Comparison of ENCODE assay signal across 22 cellular contexts in the genomic region with DNA sequence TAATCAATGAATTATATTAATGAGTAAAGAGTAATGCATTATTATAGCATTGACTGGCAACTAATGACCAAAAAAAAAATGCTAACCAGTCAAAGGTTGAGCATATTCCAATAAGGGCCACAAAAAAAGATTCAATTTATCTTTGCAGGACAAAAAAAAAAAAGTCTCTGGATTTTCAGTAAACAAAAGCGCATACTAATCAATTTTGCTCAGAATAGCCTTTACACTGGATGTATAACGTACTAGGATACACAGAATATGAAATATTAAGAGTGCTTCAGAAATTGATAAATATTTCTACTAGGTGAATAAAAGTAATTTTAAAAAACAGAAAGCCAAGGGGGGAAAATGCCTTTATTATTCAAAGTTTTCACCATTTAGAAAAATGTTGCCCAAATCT.
A peak's percentile ranks its signal among the peaks of the same experiment; 100 is the strongest.
DNase-seq lines count a peak whose midpoint lies in the region; ATAC-seq, FAIRE-seq and TF ChIP-seq lines count a peak whose summit lies in the region.
"Had no signal": no experiment of that assay in that cellular context is flagged by ENCODE, and none has a peak within 500 bp of the region (broad histone marks: within the 10 kb centered on the region; RNA-seq: fewer than 3 reads in every experiment).

No MANE protein-coding gene starts in this region.

- H3K23ac ChIP-seq in IMR-90 (ENCODE audit: low read depth, low read length) = no peak overlapping the region

- H3K4me2 ChIP-seq in A549 (no peak overlapping the region), IMR-90 (ENCODE audit: low read depth, low read length) (no peak overlapping the region)
- H3K4me2 ChIP-seq: BLaER1 treated with 17β-estradiol and CSF1 and Interleukin-3, amounts not matched to agents 10 nM and 100 nM had no signal

- H2BK5ac ChIP-seq in IMR-90 (ENCODE audit: low read depth, low read length, poor library complexity, severe bottlenecking) = no peak overlapping the region

- no peaks in the 10 kb centered on the region for H3K9me1 ChIP-seq in IMR-90 (ENCODE audit: insufficient read depth, low read length)

- no peak for ATAC-seq in A549
- no peak for ATAC-seq in IMR-90 (ENCODE audit: low read depth)
- ATAC-seq in HG02938 (IDR thresholded peaks at IDR 0.05; ENCODE audit: unreplicated experiment) = no peak
- ATAC-seq: CD8-positive, alpha-beta T cell; GM12878 had no signal

- no peaks in the 10 kb centered on the region for H3K9me3 ChIP-seq in A549
- H3K9me3 ChIP-seq in IMR-90 (ENCODE audit: control insufficient read depth, insufficient read depth, low read length) = no peaks in the 10 kb centered on the region
- peaks cover 3% of the 10 kb centered on the region for H3K9me3 ChIP-seq in neuron (ENCODE audit: low read length)
- H3K9me3 ChIP-seq: Caco-2 had no signal

- no TSS peak for BruUV-seq in IMR-90 (replicated peaks; lab: Mats Ljungman, UMichigan)

- no peak overlapping the region for H2AFZ ChIP-seq in IMR-90 (replicated peaks; ENCODE audit: low read length, poor library complexity)
- peak overlapping the region; percentile 24 for H2AFZ ChIP-seq in neuron (ENCODE audit: low read depth, low read length)

- H4K20me1 ChIP-seq in IMR-90 (ENCODE audit: insufficient read depth, low read length) = no peaks in the 10 kb centered on the region
- H4K20me1 ChIP-seq: BLaER1 treated with 17β-estradiol and CSF1 and Interleukin-3, amounts not matched to agents 10 nM and 100 nM had no signal

- TF ChIP-seq POLR2A in A549 (IDR thresholded peaks at IDR 0.05; ENCODE audit: low read length) = no peak
- TF ChIP-seq POLR2A in IMR-90 (IDR thresholded peaks at IDR 0.05; ENCODE audit: low read depth, low read length) = no peak

- H2AK5ac ChIP-seq in IMR-90 (ENCODE audit: low read depth, low read length) = no peak overlapping the region

- no peak overlapping the region for H2BK20ac ChIP-seq in IMR-90 (ENCODE audit: low read depth, low read length)

- no peak overlapping the region for H3K56ac ChIP-seq in IMR-90 (ENCODE audit: extremely low read depth, insufficient read depth, low read length)

- TF ChIP-seq CTCF in A549 (IDR thresholded peaks at IDR 0.05) (no peak), IMR-90 (conservative IDR thresholded peaks at IDR 0.05; ENCODE audit: low read depth, low read length) (no peak)

- H3K4me3 ChIP-seq in A549 (no peak overlapping the region), IMR-90 (ENCODE audit: insufficient read depth, low read depth, low read length) (no peak overlapping the region), neuron (ENCODE audit: low read length) (no peak overlapping the region)
- H3K4me3 ChIP-seq: BLaER1 treated with 17β-estradiol and CSF1 and Interleukin-3, amounts not matched to agents 10 nM and 100 nM; GM12878 had no signal

- CTCF ChIA-PET in A549 (lab: Yijun Ruan, JAX) = no interaction called here
- CTCF ChIA-PET in IMR-90 (lab: Yijun Ruan, JAX) = no interaction called here

- no peak overlapping the region for H4K91ac ChIP-seq in IMR-90 (ENCODE audit: insufficient read depth, low read depth, low read length)

- H3K4me1 ChIP-seq in A549 (no peaks in the 10 kb centered on the region), IMR-90 (ENCODE audit: control insufficient read depth, insufficient read depth, low read length) (no peaks in the 10 kb centered on the region), neuron (ENCODE audit: insufficient read depth, low read length) (peaks cover 28% of the 10 kb centered on the region)
- H3K4me1 ChIP-seq: BLaER1 treated with 17β-estradiol and CSF1 and Interleukin-3, amounts not matched to agents 10 nM and 100 nM had no signal

- dilution Hi-C loops in IMR-90 (cut with HindIII; ENCODE audit: low sequenced_read_pairs, unreplicated experiment) = no loop called here

- 95% methylated on average over 2 of the region's 2 CpGs for WGBS in A549 (ENCODE audit: missing lambda C conversion rate)
- WGBS in IMR-90 (ENCODE audit: extremely low coverage in 2 of 2, insufficient read length in 1 of 2), 2 experiments = no CpG with 5 or more reads among the region's 2 CpGs

- FAIRE-seq in A549 (lab: Jason Lieb, UNC) = no peak
- FAIRE-seq: A204.1, D721Med, GM12878, GM12892, GM18507 had no signal

- H3K27ac ChIP-seq in A549 = no peak overlapping the region
- H3K27ac ChIP-seq in IMR-90 (ENCODE audit: insufficient read depth, low read length) = no peak overlapping the region
- H3K27ac ChIP-seq: BLaER1 treated with 17β-estradiol and CSF1 and Interleukin-3, amounts not matched to agents 10 nM and 100 nM; C4-2B had no signal

- H3K14ac ChIP-seq in IMR-90 (replicated peaks; ENCODE audit: low read depth, low read length) = no peak overlapping the region

- no peak overlapping the region for H3K4ac ChIP-seq in IMR-90 (ENCODE audit: low read depth, low read length)

- H2BK15ac ChIP-seq in IMR-90 (ENCODE audit: low read depth, low read length) = no peak overlapping the region

- no peak overlapping the region for H4K8ac ChIP-seq in IMR-90 (ENCODE audit: low read depth in 2 of 2, low read length in 2 of 2)

- in situ Hi-C loops in IMR-90 (cut with MboI; ENCODE audit: low sequenced_read_pairs) = no loop called here

- peaks cover 16% of the 10 kb centered on the region for H3K36me3 ChIP-seq in IMR-90 (ENCODE audit: control insufficient read depth, insufficient read depth, low read length)
- H3K36me3 ChIP-seq in neuron (ENCODE audit: insufficient read depth, low read length) = peaks cover 7% of the 10 kb centered on the region

- TF ChIP-seq RAD21 in A549 (conservative IDR thresholded peaks at IDR 0.05 in 1 of 2, IDR thresholded peaks at IDR 0.05 in 1 of 2) (no peak), IMR-90 (IDR thresholded peaks at IDR 0.05; ENCODE audit: low read length) (no peak)

- no peak overlapping the region for H2BK120ac ChIP-seq in IMR-90 (ENCODE audit: low read depth, low read length)

- POLR2A ChIA-PET in A549 (lab: Yijun Ruan, JAX) = no interaction called here
- POLR2A ChIA-PET in IMR-90 (lab: Charles Lee; ENCODE audit: unreplicated experiment) = no interaction called here

- H3K79me1 ChIP-seq in IMR-90 (ENCODE audit: low read depth in 1 of 2, low read length in 2 of 2) = peaks cover 0 to 3% of the 10 kb centered on the region in 2 experiments; a peak in 2 of 4 replicates

- H3K27me3 ChIP-seq in IMR-90 (ENCODE audit: control insufficient read depth, insufficient read depth, low read length) (no peaks in the 10 kb centered on the region), neuron (ENCODE audit: insufficient read depth, low read length) (no peaks in the 10 kb centered on the region)
- H3K27me3 ChIP-seq: BLaER1 treated with 17β-estradiol and CSF1 and Interleukin-3, amounts not matched to agents 10 nM and 100 nM had no signal

- intact Hi-C loops in IMR-90 (cut with micrococcal nuclease) = no loop called here

- no peak overlapping the region for H3K9ac ChIP-seq in IMR-90 (ENCODE audit: low read depth, low read length)
- H3K9ac ChIP-seq: BLaER1 treated with 17β-estradiol and CSF1 and Interleukin-3, amounts not matched to agents 10 nM and 100 nM had no signal

- TF ChIP-seq EP300 in A549 (IDR thresholded peaks at IDR 0.05) = no peak

- no peak overlapping the region for H4K5ac ChIP-seq in IMR-90 (ENCODE audit: low read depth, low read length)

- no peak overlapping the region for H3K18ac ChIP-seq in IMR-90 (ENCODE audit: low read depth, low read length)

- H2AK9ac ChIP-seq in IMR-90 (replicated peaks; ENCODE audit: low read depth, low read length, poor library complexity) = no peak overlapping the region

- DNase-seq in A549 (ENCODE audit: low read depth in 1 of 2, low spot score in 1 of 2) = no peak
- no peak for DNase-seq in IMR-90
- no peak for DNase-seq in cortex of kidney (lab: John Stamatoyannopoulos, UW)
- no peak for DNase-seq in DMS79 (lab: John Stamatoyannopoulos, UW)
- DNase-seq: 8988T; AML-193; Caco-2; Calu3; CD4-positive, alpha-beta T cell; CD8-positive, alpha-beta T cell; DND-41; EL; GDM1 had no signal

TF ChIP-seq in A549, 52 proteins besides CTCF, POLR2A, EP300 and RAD21:
- TF ChIP-seq HOXB13 (CRISPR knock-in tag; IDR thresholded peaks at IDR 0.05; ENCODE audit: low read depth) = no peak
- peak; percentile 47 for TF ChIP-seq MAFK (IDR thresholded peaks at IDR 0.05; ENCODE audit: partially characterized antibody)
- no peak for TF ChIP-seq NPAS2 (CRISPR knock-in tag; IDR thresholded peaks at IDR 0.05; ENCODE audit: borderline replicate concordance)
- TF ChIP-seq ESRRA (IDR thresholded peaks at IDR 0.05; ENCODE audit: borderline replicate concordance, low read length) = no peak
- TF ChIP-seq, protein P1, sequence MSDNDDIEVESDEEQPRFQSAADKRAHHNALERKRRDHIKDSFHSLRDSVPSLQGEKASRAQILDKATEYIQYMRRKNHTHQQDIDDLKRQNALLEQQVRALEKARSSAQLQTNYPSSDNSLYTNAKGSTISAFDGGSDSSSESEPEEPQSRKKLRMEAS (IDR thresholded peaks at IDR 0.05) = no peak

TF ChIP-seq in IMR-90, 13 proteins besides CTCF, POLR2A, EP300 and RAD21:
- TF ChIP-seq FOS (IDR thresholded peaks at IDR 0.05; ENCODE audit: low read depth, low read length) (no peak), CEBPB (IDR thresholded peaks at IDR 0.05; ENCODE audit: low read depth, low read length) (no peak), MAFK (IDR thresholded peaks at IDR 0.05; ENCODE audit: low read depth, low read length) (0 out of 2 replicates have a peak, but pooled peaks have one; percentile 29)
- TF ChIP-seq, protein P2, sequence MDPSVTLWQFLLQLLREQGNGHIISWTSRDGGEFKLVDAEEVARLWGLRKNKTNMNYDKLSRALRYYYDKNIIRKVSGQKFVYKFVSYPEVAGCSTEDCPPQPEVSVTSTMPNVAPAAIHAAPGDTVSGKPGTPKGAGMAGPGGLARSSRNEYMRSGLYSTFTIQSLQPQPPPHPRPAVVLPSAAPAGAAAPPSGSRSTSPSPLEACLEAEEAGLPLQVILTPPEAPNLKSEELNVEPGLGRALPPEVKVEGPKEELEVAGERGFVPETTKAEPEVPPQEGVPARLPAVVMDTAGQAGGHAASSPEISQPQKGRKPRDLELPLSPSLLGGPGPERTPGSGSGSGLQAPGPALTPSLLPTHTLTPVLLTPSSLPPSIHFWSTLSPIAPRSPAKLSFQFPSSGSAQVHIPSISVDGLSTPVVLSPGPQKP (IDR thresholded peaks at IDR 0.05; ENCODE audit: borderline replicate concordance, low read depth, low read length) = no peak
